Comparison of ENCODE assay signal across 8 cellular contexts in the genomic region with DNA sequence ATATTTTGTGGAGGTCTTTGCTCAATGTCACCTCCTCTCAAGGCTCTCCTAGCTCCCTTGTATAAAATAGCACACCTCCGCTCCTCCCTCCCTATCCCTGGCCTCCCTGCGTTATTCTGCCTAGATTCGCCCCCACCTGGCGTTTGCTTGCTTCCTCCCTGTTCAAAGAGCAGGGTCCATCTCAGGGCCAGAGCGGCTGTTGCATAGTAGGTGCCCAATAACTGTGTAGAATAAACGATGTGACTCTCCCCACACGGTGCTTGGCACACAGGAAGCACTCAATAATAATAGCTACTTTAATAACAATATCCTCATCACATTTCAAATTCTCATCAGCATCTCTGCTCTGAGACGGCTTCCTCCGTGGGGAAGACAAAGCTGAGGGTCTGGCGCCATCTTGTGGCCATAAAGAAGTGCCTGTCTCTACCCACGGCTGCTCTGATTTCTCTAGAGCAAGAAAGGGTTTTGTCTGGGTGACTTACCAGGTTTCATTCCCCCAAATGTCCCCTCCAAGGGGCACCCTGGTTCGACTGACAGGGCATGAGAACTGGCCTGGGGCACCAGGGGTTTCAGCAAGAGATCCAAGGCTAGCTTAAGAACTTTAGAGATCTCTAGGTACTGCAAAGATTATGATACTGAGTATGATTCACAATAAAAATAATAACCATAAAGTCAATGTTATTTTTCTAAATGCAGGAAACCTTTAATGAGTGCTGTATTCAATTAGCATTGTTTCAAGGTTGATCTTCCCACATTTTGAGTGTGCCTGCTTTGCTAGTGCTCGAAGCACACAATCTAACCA. TPM values are rescaled to one million over a fixed set of nuclear protein-coding genes. Genes with fewer than 3 reads are reported as not detected.
DNase-seq lines count a peak whose midpoint lies in the region; ATAC-seq and TF ChIP-seq lines count a peak whose summit lies in the region.

No MANE protein-coding gene starts in this region.

- no peaks in the 10 kb centered on the region for H3K9me3 ChIP-seq in heart left ventricle

- H3K4me1 ChIP-seq in heart left ventricle, result peaks cover 0 to 36% (median 27%) of the 10 kb centered on the region in 12 donors

- DNase-seq in GM10266 (ENCODE audit: extremely low spot score) (peak; percentile 77), NCI-H1105 (lab: John Stamatoyannopoulos, UW) (peak; percentile 61), T follicular helper cell (ENCODE audit: low read depth) (peak; percentile 67), heart left ventricle (peak; percentile 67 to 83 (median 77)), renal cortical epithelial cell (ENCODE audit: low read depth) (peak; percentile 61)
- DNase-seq in activated naive CD8-positive, alpha-beta T cell treated with anti-CD3 and anti-CD28 coated beads, Interleukin-2, amount 50 U/mL, for 16 hours (ENCODE audit: low read depth, low spot score), result peak; percentile 46

- H3K27me3 ChIP-seq in heart left ventricle, result no peaks in the 10 kb centered on the region

- ATAC-seq in heart left ventricle (peak in 3 of 4 donors; percentile 38 to 54 (median 43)), HG03520 (IDR thresholded peaks at IDR 0.05; ENCODE audit: unreplicated experiment) (no peak), GM19467 (IDR thresholded peaks at IDR 0.05; ENCODE audit: unreplicated experiment) (no peak)

- WGBS in heart left ventricle, 4 donors, result 33 to 35% (median 34%) methylated on average over 13 of the region's 13 CpGs

- H3K27ac ChIP-seq in heart left ventricle, result no peak overlapping the region

- intact Hi-C loops in heart left ventricle (cut with DNase I), result loop anchor here in 9 of 10 donors (1.0 to 10.0 kb wide), 11 partner anchors 23 to 395 kb away; a partner anchor contains a TSS

- no peak overlapping the region for H3K4me3 ChIP-seq in heart left ventricle

- TF ChIP-seq POLR2A in heart left ventricle (IDR thresholded peaks at IDR 0.05), result no peak

- TF ChIP-seq CTCF in GM10266 (IDR thresholded peaks at IDR 0.05; ENCODE audit: control insufficient read depth, insufficient read depth, low read depth, missing control alignments) (peak; percentile 91), heart left ventricle (IDR thresholded peaks at IDR 0.05) (peak; percentile 89 to 99 (median 95))

- peaks cover 0 to 28% (median 13%) of the 10 kb centered on the region in 9 donors for H3K36me3 ChIP-seq in heart left ventricle

RNA-seq across cellular contexts. Expression of a gene that starts 16.1 kb away (rescaled TPM):
- total RNA-seq in heart left ventricle, result 100 to 1,000 TPM in 1 of 9 donors, 10 to 100 TPM in 8; 32.0 to 127 (median 53.3) TPM
- polyA plus RNA-seq in heart left ventricle, result 10 to 100 TPM; 29.1 to 85.4 TPM
- total RNA-seq in renal cortical epithelial cell, result 82.1 and 139 TPM in 2 replicates

RNA-seq across cellular contexts. Expression of a gene that starts 52.9 kb away (rescaled TPM):
- total RNA-seq in heart left ventricle (100 to 1,000 TPM in 4 of 9 donors, 10 to 100 TPM in 5; 51.5 to 182 (median 83.0) TPM), renal cortical epithelial cell (under 0.01 and 0.80 TPM in 2 replicates)
- polyA plus RNA-seq in heart left ventricle, result 100 to 1,000 TPM; 120 to 137 TPM

Comparison
In these comparisons a context has a peak if more than half of its experiments do, and no peak if none do; other contexts are left out.
1. ATAC-seq: peak in heart left ventricle (3 of 4); none in HG03520 (single experiment) and GM19467 (single experiment).
2. RNA of a gene that starts 52.9 kb away (total RNA-seq): 51.5 to 182 TPM in heart left ventricle; under 0.01 to 0.80 TPM in renal cortical epithelial cell; every median in the first group is over 10 times any median in the second.
3. Peak in every context shown above with its lines, with median percentiles within 50 percentile points of each other: DNase-seq.